11 cellular contexts compared by ENCODE assay signal in genomic region chr11:119423459-119424254, GRCh38. TPM values are rescaled to one million over a fixed set of nuclear protein-coding genes. Genes with fewer than 3 reads are reported as not detected.
DNase-seq lines count a peak whose midpoint lies in the region; ATAC-seq and TF ChIP-seq lines count a peak whose summit lies in the region.
"Had no signal": no experiment of that assay in that cellular context is flagged by ENCODE, and none has a peak within 500 bp of the region (broad histone marks: within the 10 kb centered on the region; RNA-seq: fewer than 3 reads in every experiment).

No MANE protein-coding gene starts in this region.

- TF ChIP-seq CTCF in BE2C (IDR thresholded peaks at IDR 0.05; ENCODE audit: low read depth, low read length) (no peak), fibroblast of mammary gland (conservative IDR thresholded peaks at IDR 0.05; ENCODE audit: control insufficient read depth, insufficient read depth, low read depth, low read length) (no peak), progenitor cell of endocrine pancreas (IDR thresholded peaks at IDR 0.05; ENCODE audit: unreplicated experiment) (no peak), CD14-positive monocyte (IDR thresholded peaks at IDR 0.05) (no peak)

- H3K27me3 ChIP-seq in BE2C: no peaks in the 10 kb centered on the region

- H3K4me1 Mint-ChIP-seq in progenitor cell of endocrine pancreas (ENCODE audit: low read depth) (peaks cover 9% of the 10 kb centered on the region), CD14-positive monocyte (peaks cover 10% of the 10 kb centered on the region)

- H3K4me3 ChIP-seq in BE2C (ENCODE audit: low read depth, low read length) (peak overlapping the region; percentile 81), fibroblast of mammary gland (ENCODE audit: control insufficient read depth, low read depth, low read length) (peak overlapping the region; percentile 95)

- H3K36me3 ChIP-seq in BE2C: peaks cover 31% of the 10 kb centered on the region
- H3K36me3 ChIP-seq: pancreas had no signal

- H3K27me3 Mint-ChIP-seq in progenitor cell of endocrine pancreas (peaks cover 67% of the 10 kb centered on the region), CD14-positive monocyte (ENCODE audit: low read depth in 3 of 3) (peaks cover 52 to 60% (median 53%) of the 10 kb centered on the region in 3 donors)

- H3K4me1 ChIP-seq in BE2C: peaks cover 18% of the 10 kb centered on the region
- H3K4me1 ChIP-seq: pancreas had no signal

- no peaks in the 10 kb centered on the region for H3K36me3 Mint-ChIP-seq in progenitor cell of endocrine pancreas (ENCODE audit: insufficient read depth)
- no peaks in the 10 kb centered on the region for H3K36me3 Mint-ChIP-seq in CD14-positive monocyte

- H3K4me3 Mint-ChIP-seq in progenitor cell of endocrine pancreas (ENCODE audit: low read depth) (peak overlapping the region; percentile 35), CD14-positive monocyte (peak overlapping the region in 1 of 2 donors; percentile 76)

- H3K9me3 Mint-ChIP-seq in progenitor cell of endocrine pancreas (ENCODE audit: low read depth) (no peaks in the 10 kb centered on the region), CD14-positive monocyte (peaks cover 0 to 10% (median 5%) of the 10 kb centered on the region in 7 donors)

- no peak overlapping the region for H3K27ac Mint-ChIP-seq in progenitor cell of endocrine pancreas
- H3K27ac Mint-ChIP-seq in CD14-positive monocyte: no peak overlapping the region

- intact Hi-C loops in CD14-positive monocyte (cut with micrococcal nuclease): no loop called here

- no peak for DNase-seq in BE2C
- DNase-seq in SK-N-DZ (ENCODE audit: low spot score): peak; percentile 14
- DNase-seq in fibroblast of mammary gland (ENCODE audit: low read depth): no peak
- no peak for DNase-seq in progenitor cell of endocrine pancreas (ENCODE audit: low spot score, unreplicated experiment)
- no peak for DNase-seq in CD14-positive monocyte (ENCODE audit: low spot score)
- DNase-seq in NCI-H1105 (lab: John Stamatoyannopoulos, UW): no peak
- DNase-seq in SW480 (ENCODE audit: low spot score): no peak
- DNase-seq: DMS 273 treated with DMSO at 0.1 percent for 48 hours, MM.1S, pancreas had no signal

- ATAC-seq in GM19035 (IDR thresholded peaks at IDR 0.05; ENCODE audit: unreplicated experiment): no peak

- H3K9me3 ChIP-seq in BE2C: no peaks in the 10 kb centered on the region
- H3K9me3 ChIP-seq: pancreas had no signal

RNA-seq across cellular contexts. Expression of gene THY1, which starts 0.7 kb away (rescaled TPM):
- polyA plus RNA-seq in BE2C (2012; ENCODE audit: insufficient read depth, insufficient read length, low read depth): 1,337 TPM
- polyA plus RNA-seq in SK-N-DZ (2014; cell fraction: cytosol; rRNA removed): 65.9 and 121 TPM in 2 replicates
- polyA plus RNA-seq in SK-N-DZ (2014; cell fraction: nucleus; rRNA removed): 51.5 and 76.0 TPM in 2 replicates
- 0.44 and 0.62 TPM in 2 replicates for total RNA-seq in progenitor cell of endocrine pancreas
- not detected for polyA plus RNA-seq in CD14-positive monocyte

RNA-seq across cellular contexts. Expression of gene USP2, which starts 42.2 kb away (rescaled TPM):
- 4.6 TPM for polyA plus RNA-seq in BE2C (2012; ENCODE audit: insufficient read depth, insufficient read length, low read depth)
- polyA plus RNA-seq in SK-N-DZ (2014; cell fraction: cytosol; rRNA removed): 0.28 and 1.1 TPM in 2 replicates
- 0.70 and 1.8 TPM in 2 replicates for polyA plus RNA-seq in SK-N-DZ (2014; cell fraction: nucleus; rRNA removed)
- total RNA-seq in progenitor cell of endocrine pancreas: 5.1 and 6.3 TPM in 2 replicates
- polyA plus RNA-seq in CD14-positive monocyte: not detected
